16 cellular contexts compared by ENCODE assay signal in genomic region chr3:31230834-31231233, GRCh38.
DNase-seq lines count a peak whose midpoint lies in the region; ATAC-seq and TF ChIP-seq lines count a peak whose summit lies in the region.
"Had no signal": no experiment of that assay in that cellular context is flagged by ENCODE, and none has a peak within 500 bp of the region (broad histone marks: within the 10 kb centered on the region; RNA-seq: fewer than 3 reads in every experiment).

No MANE protein-coding gene starts in this region.

- H3K4me1 ChIP-seq in colonic mucosa = no peaks in the 10 kb centered on the region
- H3K4me1 ChIP-seq: sigmoid colon had no signal

- no peak overlapping the region for H3K4me3 Mint-ChIP-seq in activated T-cell treated with anti-CD3 and anti-CD28 coated beads, Interleukin-2, amount 50 U/mL, for 24 hours
- H3K4me3 Mint-ChIP-seq in activated T-cell treated with anti-CD3 and anti-CD28 coated beads, Interleukin-2, amount 50 U/mL, for 4 hours = no peak overlapping the region
- H3K4me3 Mint-ChIP-seq in activated CD8-positive, alpha-beta T cell treated with anti-CD3 and anti-CD28 coated beads, Interleukin-2, amount 10 ng/mL, durations not matched to agents 7 days and 5 days = no peak overlapping the region

- TF ChIP-seq CTCF in colonic mucosa (IDR thresholded peaks at IDR 0.05) = no peak

- intact Hi-C loops in colonic mucosa (cut with DNase I) = no loop called here

- no peaks in the 10 kb centered on the region for H3K27me3 ChIP-seq in colonic mucosa
- H3K27me3 ChIP-seq: sigmoid colon, vagina had no signal

- peak overlapping the region; percentile 38 for H3K27ac Mint-ChIP-seq in activated T-cell treated with anti-CD3 and anti-CD28 coated beads, Interleukin-2, amount 50 U/mL, for 24 hours
- peak overlapping the region; percentile 82 for H3K27ac Mint-ChIP-seq in activated CD8-positive, alpha-beta T cell treated with anti-CD3 and anti-CD28 coated beads, Interleukin-2, amount 10 ng/mL, durations not matched to agents 7 days and 5 days

- ATAC-seq in activated T-cell treated with anti-CD3 and anti-CD28 coated beads, Interleukin-2, amount 50 U/mL, for 4 hours = no peak
- ATAC-seq in GM21825 (IDR thresholded peaks at IDR 0.05; ENCODE audit: unreplicated experiment) (peak; percentile 19), HG03457 (IDR thresholded peaks at IDR 0.05; ENCODE audit: unreplicated experiment) (no peak)
- no peak for ATAC-seq in activated CD8-positive, alpha-beta T cell treated with anti-CD3 and anti-CD28 coated beads, Interleukin-2, amount 10 ng/mL, durations not matched to agents 7 days and 5 days

- CTCF ChIA-PET in activated CD8-positive, alpha-beta T cell treated with anti-CD3 and anti-CD28 coated beads, Interleukin-2, amount 10 ng/mL, durations not matched to agents 7 days and 5 days (lab: Charles Lee) = no interaction called here

- H3K9me3 Mint-ChIP-seq in activated T-cell treated with anti-CD3 and anti-CD28 coated beads, Interleukin-2, amount 50 U/mL, for 24 hours = no peaks in the 10 kb centered on the region
- no peaks in the 10 kb centered on the region for H3K9me3 Mint-ChIP-seq in activated T-cell treated with anti-CD3 and anti-CD28 coated beads, Interleukin-2, amount 50 U/mL, for 4 hours
- peaks cover 16% of the 10 kb centered on the region for H3K9me3 Mint-ChIP-seq in activated CD8-positive, alpha-beta T cell treated with anti-CD3 and anti-CD28 coated beads, Interleukin-2, amount 10 ng/mL, durations not matched to agents 7 days and 5 days (ENCODE audit: insufficient read depth)

- no peak overlapping the region for H3K4me3 ChIP-seq in colonic mucosa
- H3K4me3 ChIP-seq: lung, sigmoid colon, vagina had no signal

- no peaks in the 10 kb centered on the region for H3K36me3 ChIP-seq in colonic mucosa
- H3K36me3 ChIP-seq: sigmoid colon, vagina had no signal

- no peaks in the 10 kb centered on the region for H3K27me3 Mint-ChIP-seq in activated T-cell treated with anti-CD3 and anti-CD28 coated beads, Interleukin-2, amount 50 U/mL, for 24 hours
- no peaks in the 10 kb centered on the region for H3K27me3 Mint-ChIP-seq in activated T-cell treated with anti-CD3 and anti-CD28 coated beads, Interleukin-2, amount 50 U/mL, for 4 hours (ENCODE audit: low read depth)
- no peaks in the 10 kb centered on the region for H3K27me3 Mint-ChIP-seq in activated CD8-positive, alpha-beta T cell treated with anti-CD3 and anti-CD28 coated beads, Interleukin-2, amount 10 ng/mL, durations not matched to agents 7 days and 5 days (ENCODE audit: low read depth)

- no peak for DNase-seq in activated T-cell treated with anti-CD3 and anti-CD28 coated beads, Interleukin-2, amount 50 U/mL, for 24 hours
- DNase-seq in activated T-cell treated with anti-CD3 and anti-CD28 coated beads, Interleukin-2, amount 50 U/mL, for 4 hours = no peak
- DNase-seq in activated CD8-positive, alpha-beta T cell treated with anti-CD3 and anti-CD28 coated beads, Interleukin-2, amount 10 ng/mL, durations not matched to agents 7 days and 5 days = no peak
- peak; percentile 83 for DNase-seq in smooth muscle cell of the brain vasculature (ENCODE audit: low read depth, low spot score)
- no peak for DNase-seq in colonic mucosa
- DNase-seq in GM19238 (ENCODE audit: insufficient read length, low spot score) = no peak
- DNase-seq: activated effector memory CD4-positive, alpha-beta T cell treated with Interleukin-2 at 50 U/mL for 16 hours; foreskin melanocyte; MM.1S; NCI-H82; sigmoid colon; stimulated activated CD4-positive, alpha-beta T cell treated with anti-CD3 and anti-CD28 coated beads, Interleukin-4, amount 100 ng/mL, for 4 hours had no signal

- POLR2A ChIA-PET in activated CD8-positive, alpha-beta T cell treated with anti-CD3 and anti-CD28 coated beads, Interleukin-2, amount 10 ng/mL, durations not matched to agents 7 days and 5 days (lab: Charles Lee) = interaction anchor here (0.9 kb wide), 1 partner anchor 301 kb away, joined by 3 read pairs; no protein-coding TSS in a partner anchor

- H3K4me1 Mint-ChIP-seq in activated T-cell treated with anti-CD3 and anti-CD28 coated beads, Interleukin-2, amount 50 U/mL, for 24 hours (ENCODE audit: low read depth) = peaks cover 81% of the 10 kb centered on the region
- H3K4me1 Mint-ChIP-seq in activated T-cell treated with anti-CD3 and anti-CD28 coated beads, Interleukin-2, amount 50 U/mL, for 4 hours (ENCODE audit: low read depth) = peaks cover 94% of the 10 kb centered on the region
- H3K4me1 Mint-ChIP-seq in activated CD8-positive, alpha-beta T cell treated with anti-CD3 and anti-CD28 coated beads, Interleukin-2, amount 10 ng/mL, durations not matched to agents 7 days and 5 days (ENCODE audit: low read depth) = peaks cover 76% of the 10 kb centered on the region

- H3K9ac ChIP-seq in colonic mucosa (ENCODE audit: low read depth in 2 of 2, low read length in 2 of 2) = no peak overlapping the region

- no peaks in the 10 kb centered on the region for H3K36me3 Mint-ChIP-seq in activated T-cell treated with anti-CD3 and anti-CD28 coated beads, Interleukin-2, amount 50 U/mL, for 24 hours (ENCODE audit: low read depth)
- no peaks in the 10 kb centered on the region for H3K36me3 Mint-ChIP-seq in activated T-cell treated with anti-CD3 and anti-CD28 coated beads, Interleukin-2, amount 50 U/mL, for 4 hours (ENCODE audit: insufficient read depth)
- peaks cover 26% of the 10 kb centered on the region for H3K36me3 Mint-ChIP-seq in activated CD8-positive, alpha-beta T cell treated with anti-CD3 and anti-CD28 coated beads, Interleukin-2, amount 10 ng/mL, durations not matched to agents 7 days and 5 days (ENCODE audit: low read depth)

- no peaks in the 10 kb centered on the region for H3K9me3 ChIP-seq in colonic mucosa
- H3K9me3 ChIP-seq: sigmoid colon, vagina had no signal

- no peak overlapping the region for H3K27ac ChIP-seq in colonic mucosa
- H3K27ac ChIP-seq: sigmoid colon, vagina had no signal
